In the genomic region with DNA sequence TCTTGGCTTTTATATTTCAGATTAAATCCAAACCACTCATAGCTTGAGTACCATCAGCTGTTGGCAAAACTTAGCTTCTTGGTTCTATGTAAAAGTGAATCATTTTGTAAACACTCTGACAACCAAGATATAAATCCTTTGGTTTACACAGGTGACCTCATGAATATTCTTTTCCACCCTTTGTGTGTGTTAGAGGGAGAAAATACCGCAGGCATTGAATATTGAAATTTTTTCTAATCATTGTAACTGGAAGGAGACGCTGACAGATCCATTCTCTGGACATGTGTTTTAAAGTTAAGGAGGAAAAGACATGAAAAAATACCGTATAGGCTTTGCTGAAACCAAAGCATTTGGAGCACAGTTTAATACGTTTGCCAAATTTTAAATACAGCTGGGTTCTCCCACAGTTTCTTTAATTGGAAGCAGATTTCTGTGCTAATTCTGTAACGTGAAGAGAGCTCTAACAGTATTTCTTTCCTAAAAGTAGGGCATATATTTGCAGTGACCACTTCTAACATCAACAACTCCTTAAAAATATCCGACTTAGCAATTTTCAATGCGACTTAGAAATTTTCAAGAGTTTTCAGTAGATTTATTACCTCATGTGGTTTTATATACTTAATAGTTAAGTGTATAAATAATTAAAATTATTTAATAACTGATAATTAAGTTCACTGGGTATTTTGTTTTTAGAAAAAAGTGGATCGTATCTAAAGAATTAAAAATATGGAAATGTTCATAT, we compare ENCODE assay signal across 2 cellular contexts.
TF ChIP-seq lines count a peak whose summit lies in the region.

No MANE protein-coding gene starts in this region.

TF ChIP-seq in A549, 52 proteins besides CTCF, POLR2A, EP300 and RAD21 (continued from another document):
- TF ChIP-seq, protein P1, sequence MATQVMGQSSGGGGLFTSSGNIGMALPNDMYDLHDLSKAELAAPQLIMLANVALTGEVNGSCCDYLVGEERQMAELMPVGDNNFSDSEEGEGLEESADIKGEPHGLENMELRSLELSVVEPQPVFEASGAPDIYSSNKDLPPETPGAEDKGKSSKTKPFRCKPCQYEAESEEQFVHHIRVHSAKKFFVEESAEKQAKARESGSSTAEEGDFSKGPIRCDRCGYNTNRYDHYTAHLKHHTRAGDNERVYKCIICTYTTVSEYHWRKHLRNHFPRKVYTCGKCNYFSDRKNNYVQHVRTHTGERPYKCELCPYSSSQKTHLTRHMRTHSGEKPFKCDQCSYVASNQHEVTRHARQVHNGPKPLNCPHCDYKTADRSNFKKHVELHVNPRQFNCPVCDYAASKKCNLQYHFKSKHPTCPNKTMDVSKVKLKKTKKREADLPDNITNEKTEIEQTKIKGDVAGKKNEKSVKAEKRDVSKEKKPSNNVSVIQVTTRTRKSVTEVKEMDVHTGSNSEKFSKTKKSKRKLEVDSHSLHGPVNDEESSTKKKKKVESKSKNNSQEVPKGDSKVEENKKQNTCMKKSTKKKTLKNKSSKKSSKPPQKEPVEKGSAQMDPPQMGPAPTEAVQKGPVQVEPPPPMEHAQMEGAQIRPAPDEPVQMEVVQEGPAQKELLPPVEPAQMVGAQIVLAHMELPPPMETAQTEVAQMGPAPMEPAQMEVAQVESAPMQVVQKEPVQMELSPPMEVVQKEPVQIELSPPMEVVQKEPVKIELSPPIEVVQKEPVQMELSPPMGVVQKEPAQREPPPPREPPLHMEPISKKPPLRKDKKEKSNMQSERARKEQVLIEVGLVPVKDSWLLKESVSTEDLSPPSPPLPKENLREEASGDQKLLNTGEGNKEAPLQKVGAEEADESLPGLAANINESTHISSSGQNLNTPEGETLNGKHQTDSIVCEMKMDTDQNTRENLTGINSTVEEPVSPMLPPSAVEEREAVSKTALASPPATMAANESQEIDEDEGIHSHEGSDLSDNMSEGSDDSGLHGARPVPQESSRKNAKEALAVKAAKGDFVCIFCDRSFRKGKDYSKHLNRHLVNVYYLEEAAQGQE (IDR thresholded peaks at IDR 0.05): no peak
- TF ChIP-seq TFCP2L1 (CRISPR knock-in tag; IDR thresholded peaks at IDR 0.05): no peak
- TF ChIP-seq KDM5A (IDR thresholded peaks at IDR 0.05): no peak
- TF ChIP-seq MAFK (IDR thresholded peaks at IDR 0.05; ENCODE audit: partially characterized antibody): peak; percentile 42
- no peak for TF ChIP-seq CHD2 (IDR thresholded peaks at IDR 0.05; ENCODE audit: low read length, partially characterized antibody)
- TF ChIP-seq GATA3 (IDR thresholded peaks at IDR 0.05; ENCODE audit: borderline replicate concordance): peak; percentile 66; the same call in 1 of the 2 replicates
- no peak for TF ChIP-seq EHMT2 (IDR thresholded peaks at IDR 0.05; ENCODE audit: low read depth)

TF ChIP-seq in H1, 55 proteins besides CTCF, POLR2A, EP300 and RAD21 (continued from another document):
- no peak for TF ChIP-seq USF2 (IDR thresholded peaks at IDR 0.05; ENCODE audit: low read length)
- TF ChIP-seq PHF8 (conservative IDR thresholded peaks at IDR 0.05; ENCODE audit: low read depth, low read length): no peak
- no peak for TF ChIP-seq TCF12 (IDR thresholded peaks at IDR 0.05; ENCODE audit: low read depth, low read length)
- TF ChIP-seq, protein P2, sequence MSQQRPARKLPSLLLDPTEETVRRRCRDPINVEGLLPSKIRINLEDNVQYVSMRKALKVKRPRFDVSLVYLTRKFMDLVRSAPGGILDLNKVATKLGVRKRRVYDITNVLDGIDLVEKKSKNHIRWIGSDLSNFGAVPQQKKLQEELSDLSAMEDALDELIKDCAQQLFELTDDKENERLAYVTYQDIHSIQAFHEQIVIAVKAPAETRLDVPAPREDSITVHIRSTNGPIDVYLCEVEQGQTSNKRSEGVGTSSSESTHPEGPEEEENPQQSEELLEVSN (IDR thresholded peaks at IDR 0.05): no peak
- no peak for TF ChIP-seq SRF (IDR thresholded peaks at IDR 0.05; ENCODE audit: low read depth, low read length)
- TF ChIP-seq KDM1A (IDR thresholded peaks at IDR 0.05; ENCODE audit: borderline replicate concordance, low read length): no peak
- TF ChIP-seq HDAC2 (IDR thresholded peaks at IDR 0.05; ENCODE audit: borderline replicate concordance in 1 of 2, low read depth in 2 of 2, low read length in 2 of 2): no peak
- no peak for TF ChIP-seq SP4 (IDR thresholded peaks at IDR 0.05; ENCODE audit: low read length)
- TF ChIP-seq ZNF274 (IDR thresholded peaks at IDR 0.05; ENCODE audit: borderline replicate concordance, extremely low read depth, low read length): no peak
- no peak for TF ChIP-seq KDM5A (IDR thresholded peaks at IDR 0.05; ENCODE audit: low read length)
- TF ChIP-seq, protein P3, sequence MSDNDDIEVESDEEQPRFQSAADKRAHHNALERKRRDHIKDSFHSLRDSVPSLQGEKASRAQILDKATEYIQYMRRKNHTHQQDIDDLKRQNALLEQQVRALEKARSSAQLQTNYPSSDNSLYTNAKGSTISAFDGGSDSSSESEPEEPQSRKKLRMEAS (IDR thresholded peaks at IDR 0.05): no peak
- TF ChIP-seq HDAC6 (IDR thresholded peaks at IDR 0.05; ENCODE audit: low read depth, low read length): no peak
